In the genomic region with DNA sequence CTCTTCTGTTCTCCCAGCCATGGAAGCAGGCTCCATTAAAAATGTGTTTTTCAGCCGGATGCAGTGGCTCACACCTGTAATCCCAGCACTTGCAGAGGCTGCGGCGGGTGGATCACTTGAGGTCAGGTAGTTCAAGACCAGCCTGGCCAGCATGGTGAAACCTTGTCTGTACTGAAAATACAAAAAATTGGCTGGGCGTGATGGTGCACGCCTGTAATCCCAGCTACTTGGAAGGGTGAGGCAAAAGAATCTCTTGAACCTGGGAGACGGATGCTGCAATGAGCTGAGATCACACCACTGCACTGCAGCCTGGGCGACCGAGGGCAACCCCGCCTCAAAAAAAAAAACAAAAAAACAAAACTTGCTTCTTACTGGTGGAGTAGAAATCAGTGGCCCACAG, we compare ENCODE assay signal across 23 cellular contexts.
"Had no signal": no experiment of that assay in that cellular context is flagged by ENCODE, and none has a peak within 500 bp of the region (broad histone marks: within the 10 kb centered on the region; RNA-seq: fewer than 3 reads in every experiment).

No MANE protein-coding gene starts in this region.

- H3K27me3 ChIP-seq: cardiac muscle cell, heart left ventricle, left lung, right atrium auricular region, thyroid gland had no signal

- FAIRE-seq: frontal cortex, small intestine, urothelium cell line had no signal

- H3K9me3 ChIP-seq: heart left ventricle, left lung, right atrium auricular region, thyroid gland had no signal

- H3K4me3 Mint-ChIP-seq: activated naive CD8-positive, alpha-beta T cell treated with anti-CD3 and anti-CD28 coated beads for 36 hours; activated T-helper 1 cell treated with anti-CD3 and anti-CD28 coated beads, Interleukin-12 subunit alpha, Interleukin-12 subunit beta, Interleukin-2, Interleukin-4 antibody, amounts not matched to agents 30 ng/mL and 10 ng/mL and 1 ng/mL, durations not matched to agents 14 hours and 24 hours and 36 hours; dendritic cell treated with granulocyte-macrophage colony-stimulating factor and Interleukin-4, amounts not matched to agents 40 ng/mL and 50 ng/mL, for 4 days; mesothelial cell of epicardium; nephron had no signal

- H3K4me1 Mint-ChIP-seq: activated naive CD8-positive, alpha-beta T cell treated with anti-CD3 and anti-CD28 coated beads for 36 hours; mesothelial cell of epicardium; nephron had no signal

- H3K27ac Mint-ChIP-seq: activated naive CD8-positive, alpha-beta T cell treated with anti-CD3 and anti-CD28 coated beads for 36 hours; activated T-helper 1 cell treated with anti-CD3 and anti-CD28 coated beads, Interleukin-12 subunit alpha, Interleukin-12 subunit beta, Interleukin-2, Interleukin-4 antibody, amounts not matched to agents 30 ng/mL and 10 ng/mL and 1 ng/mL, durations not matched to agents 14 hours and 24 hours and 36 hours; dendritic cell treated with granulocyte-macrophage colony-stimulating factor and Interleukin-4, amounts not matched to agents 40 ng/mL and 50 ng/mL, for 4 days; mesothelial cell of epicardium; nephron had no signal

- H3K27ac ChIP-seq: cardiac muscle cell, left lung, right atrium auricular region, thyroid gland, WERI-Rb-1 had no signal

- H3K4me3 ChIP-seq: cardiac muscle cell, heart left ventricle, left lung, right atrium auricular region, thyroid gland had no signal

- ATAC-seq: heart left ventricle, left lung had no signal

- H3K4me1 ChIP-seq: heart left ventricle, left lung, right atrium auricular region, thyroid gland had no signal

- DNase-seq: activated CD4-positive, alpha-beta T cell treated with anti-CD3 and anti-CD28 coated beads for 1 hour; activated CD4-positive, alpha-beta T cell treated with anti-CD3 and anti-CD28 coated beads, Interleukin-2, amount 50 U/mL, for 4 hours; activated naive CD4-positive, alpha-beta T cell; activated naive CD8-positive, alpha-beta T cell treated with anti-CD3 and anti-CD28 coated beads for 36 hours; activated T-cell treated with anti-CD3 and anti-CD28 coated beads for 4 hours; amniotic stem cell; effector CD8-positive, alpha-beta T cell; heart left ventricle; left lung; occipital lobe; posterior cingulate gyrus; stimulated activated CD4-positive, alpha-beta T cell treated with anti-CD3 and anti-CD28 coated beads, Interleukin-4, amount 100 ng/mL, for 1 hour; thyroid gland; WERI-Rb-1 had no signal

- H3K9me3 Mint-ChIP-seq: activated naive CD8-positive, alpha-beta T cell treated with anti-CD3 and anti-CD28 coated beads for 36 hours; activated T-helper 1 cell treated with anti-CD3 and anti-CD28 coated beads, Interleukin-12 subunit alpha, Interleukin-12 subunit beta, Interleukin-2, Interleukin-4 antibody, amounts not matched to agents 30 ng/mL and 10 ng/mL and 1 ng/mL, durations not matched to agents 14 hours and 24 hours and 36 hours; dendritic cell treated with granulocyte-macrophage colony-stimulating factor and Interleukin-4, amounts not matched to agents 40 ng/mL and 50 ng/mL, for 4 days; mesothelial cell of epicardium; nephron had no signal

- H3K36me3 ChIP-seq: right atrium auricular region had no signal

- H3K27me3 Mint-ChIP-seq: activated naive CD8-positive, alpha-beta T cell treated with anti-CD3 and anti-CD28 coated beads for 36 hours; dendritic cell treated with granulocyte-macrophage colony-stimulating factor and Interleukin-4, amounts not matched to agents 40 ng/mL and 50 ng/mL, for 4 days had no signal
